In the genomic region with DNA sequence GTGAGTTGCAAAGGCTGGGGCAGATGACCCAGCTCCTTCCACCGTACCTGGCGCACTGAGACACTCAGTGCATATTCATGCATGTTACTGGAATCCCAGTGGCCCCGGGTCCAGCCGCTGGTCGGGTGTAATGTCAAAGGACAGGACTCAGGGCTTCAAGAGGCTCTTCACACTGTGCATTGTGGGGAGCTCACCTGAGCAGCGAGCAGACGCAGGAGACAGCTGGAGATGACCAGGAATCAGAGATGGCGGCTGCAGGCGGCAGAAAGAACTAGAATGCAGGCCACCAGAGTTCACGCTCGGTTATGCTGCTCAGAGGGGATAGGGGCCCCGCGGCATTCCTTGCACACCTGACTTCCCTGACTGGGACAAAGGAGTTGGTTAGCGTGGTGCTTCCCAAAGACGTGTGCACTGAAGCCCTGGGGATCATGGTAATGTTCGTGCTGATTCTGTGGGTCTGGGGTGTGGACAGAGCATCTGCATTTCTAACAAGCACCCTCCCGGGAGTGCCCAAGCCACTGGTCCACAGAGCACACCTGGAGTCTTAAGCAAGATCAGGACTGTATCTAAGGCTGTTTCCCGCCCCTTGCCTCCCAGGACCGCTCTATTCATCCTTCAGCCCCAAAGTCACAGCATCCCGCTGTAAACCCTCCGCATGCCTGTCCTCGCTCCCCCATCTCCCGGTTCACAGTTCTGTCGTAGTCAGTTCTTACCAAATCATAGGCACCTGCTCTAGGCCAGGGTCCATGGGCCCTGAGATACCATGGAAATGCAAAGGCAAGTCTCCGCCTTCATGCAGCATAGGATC, we compare ENCODE assay signal across 15 cellular contexts.
A peak's percentile ranks its signal among the peaks of the same experiment; 100 is the strongest.
DNase-seq lines count a peak whose midpoint lies in the region; ATAC-seq, FAIRE-seq and TF ChIP-seq lines count a peak whose summit lies in the region.
"Had no signal": no experiment of that assay in that cellular context is flagged by ENCODE, and none has a peak within 500 bp of the region (broad histone marks: within the 10 kb centered on the region; RNA-seq: fewer than 3 reads in every experiment).

No MANE protein-coding gene starts in this region.

- no peak overlapping the region for H3K23ac ChIP-seq in trophoblast cell (ENCODE audit: low read length)

- H3K4me2 ChIP-seq in trophoblast cell (ENCODE audit: low read length) = no peak overlapping the region
- no peak overlapping the region for H3K4me2 ChIP-seq in Karpas-422 (ENCODE audit: low read depth, low read length, poor library complexity, severe bottlenecking)

- peak overlapping the region; percentile 97 to 100 (median 98) for H3K27ac Mint-ChIP-seq in CD14-positive monocyte
- H3K27ac Mint-ChIP-seq in CD8-positive, alpha-beta memory T cell = peak overlapping the region in 5 of 8 donors; percentile 51 to 80 (median 68)

- no peaks in the 10 kb centered on the region for H3K79me2 ChIP-seq in trophoblast cell (ENCODE audit: control insufficient read depth, insufficient read depth, low read length, poor library complexity)
- no peaks in the 10 kb centered on the region; the same call in 1 of the 2 replicates for H3K79me2 ChIP-seq in Karpas-422 (ENCODE audit: low read length)

- CTCF ChIA-PET in CD8-positive, alpha-beta memory T cell (lab: Charles Lee) = interaction anchor here (0.8 to 1.9 kb wide), 2 partner anchors 20 to 157 kb away, joined by 4 to 6 read pairs; no protein-coding TSS in a partner anchor

- H2AK5ac ChIP-seq in trophoblast cell (ENCODE audit: low read length) = no peak overlapping the region

- H3K4me3 Mint-ChIP-seq in CD14-positive monocyte = peak overlapping the region in 1 of 2 donors; percentile 41
- H3K4me3 Mint-ChIP-seq in CD8-positive, alpha-beta memory T cell = no peak overlapping the region

- H3K27me3 ChIP-seq in CD8-positive, alpha-beta memory T cell (ENCODE audit: insufficient read depth, low read length, poor library complexity, severe bottlenecking) = no peaks in the 10 kb centered on the region
- H3K27me3 ChIP-seq in trophoblast cell (ENCODE audit: insufficient read depth, low read length) (no peaks in the 10 kb centered on the region), Karpas-422 (ENCODE audit: low read length) (no peaks in the 10 kb centered on the region)
- H3K27me3 ChIP-seq: SJSA1 had no signal

- no peak overlapping the region for H3K27ac ChIP-seq in CD8-positive, alpha-beta memory T cell (ENCODE audit: low read depth, low read length)
- H3K27ac ChIP-seq in kidney (ENCODE audit: low read depth in 2 of 2, low read length in 2 of 2) (no peak overlapping the region), trophoblast cell (ENCODE audit: low read depth, low read length) (no peak overlapping the region), Karpas-422 (ENCODE audit: low read length) (no peak overlapping the region)
- H3K27ac ChIP-seq: GM23248, SJSA1 had no signal

- H3K9ac ChIP-seq in kidney (ENCODE audit: low read length in 2 of 2) (no peak overlapping the region), trophoblast cell (ENCODE audit: low read length) (no peak overlapping the region), Karpas-422 (ENCODE audit: low read length) (no peak overlapping the region)
- H3K9ac ChIP-seq: GM23248 had no signal

- peaks cover 34% of the 10 kb centered on the region for H3K4me1 ChIP-seq in CD8-positive, alpha-beta memory T cell (ENCODE audit: insufficient read depth, low read length)
- H3K4me1 ChIP-seq in kidney (ENCODE audit: control insufficient read depth in 1 of 2, insufficient read depth in 1 of 2, low read depth in 1 of 2, low read length in 2 of 2) (no peaks in the 10 kb centered on the region), trophoblast cell (ENCODE audit: control insufficient read depth in 1 of 2, insufficient read depth in 2 of 2, low read length in 2 of 2) (peaks cover 0 to 6% of the 10 kb centered on the region in 2 experiments), Karpas-422 (ENCODE audit: low read length) (peaks cover 31% of the 10 kb centered on the region)
- H3K4me1 ChIP-seq: SJSA1 had no signal

- H2BK120ac ChIP-seq in trophoblast cell (ENCODE audit: insufficient read depth, low read length, poor library complexity) = no peak overlapping the region

- H3K36me3 ChIP-seq in CD8-positive, alpha-beta memory T cell (ENCODE audit: insufficient read depth, low read length) = peaks cover 41% of the 10 kb centered on the region
- H3K36me3 ChIP-seq in kidney (ENCODE audit: control insufficient read depth in 1 of 2, insufficient read depth in 2 of 2, low read length in 2 of 2) (no peaks in the 10 kb centered on the region), trophoblast cell (ENCODE audit: control insufficient read depth in 1 of 2, insufficient read depth in 2 of 2, low read length in 2 of 2) (peaks cover 23 to 26% of the 10 kb centered on the region in 2 experiments), Karpas-422 (ENCODE audit: insufficient read depth, low read length) (peaks cover 12% of the 10 kb centered on the region; the same call in 1 of the 2 replicates)
- H3K36me3 ChIP-seq: SJSA1 had no signal

- WGBS in trophoblast cell (ENCODE audit: extremely low coverage, insufficient coverage, insufficient read length) = no CpG with 5 or more reads among the region's 25 CpGs

- FAIRE-seq in kidney (lab: Jason Lieb, UNC) = no peak

- H3K79me1 ChIP-seq in trophoblast cell (ENCODE audit: low read length) = no peaks in the 10 kb centered on the region

- H2AFZ ChIP-seq in trophoblast cell (ENCODE audit: insufficient read depth, low read length, poor library complexity) = no peak overlapping the region
- H2AFZ ChIP-seq in Karpas-422 (ENCODE audit: low read length) = no peak overlapping the region
- H2AFZ ChIP-seq: GM23248 had no signal

- no peaks in the 10 kb centered on the region for H3K9me2 ChIP-seq in Karpas-422 (replicated peaks; ENCODE audit: insufficient read depth, low read length)

- DNase-seq in CD14-positive monocyte (ENCODE audit: low spot score) (no peak), kidney (peak; percentile 39), trophoblast cell (peak; percentile 93 to 95), Karpas-422 (no peak), NCI-H82 (lab: John Stamatoyannopoulos, UW) (no peak)
- DNase-seq in CD8-positive, alpha-beta memory T cell = no peak
- DNase-seq: ACHN, AML-193, DMS79 treated with DMSO at 0.1 percent for 48 hours, GM23248, NCI-H1105 treated with DMSO at 0.1 percent for 48 hours, NCI-H187 treated with DMSO at 0.1 percent for 48 hours, PC-3 had no signal

- H4K91ac ChIP-seq in trophoblast cell (ENCODE audit: low read depth, low read length) = no peak overlapping the region

- H4K12ac ChIP-seq in trophoblast cell (ENCODE audit: low read depth, low read length) = no peak overlapping the region

- H3K14ac ChIP-seq in trophoblast cell (ENCODE audit: low read length) = no peak overlapping the region

- H3K18ac ChIP-seq in trophoblast cell (ENCODE audit: low read length) = no peak overlapping the region

- no peak overlapping the region for H4K8ac ChIP-seq in trophoblast cell (ENCODE audit: low read depth, low read length)

- intact Hi-C loops in CD14-positive monocyte (cut with micrococcal nuclease) = no loop called here
- intact Hi-C loops in kidney (cut with DNase I) = no loop called here

- H3K9me3 ChIP-seq in CD8-positive, alpha-beta memory T cell (ENCODE audit: low read length) = no peaks in the 10 kb centered on the region
- H3K9me3 ChIP-seq in kidney (ENCODE audit: control insufficient read depth in 1 of 2, low read length in 2 of 2) = no peaks in the 10 kb centered on the region
- peaks cover 7% of the 10 kb centered on the region for H3K9me3 ChIP-seq in trophoblast cell (ENCODE audit: insufficient read depth, low read depth, low read length)
- H3K9me3 ChIP-seq in Karpas-422 (ENCODE audit: low read length) = no peaks in the 10 kb centered on the region
- H3K9me3 ChIP-seq: SJSA1 had no signal

- H3K4me3 ChIP-seq in CD8-positive, alpha-beta memory T cell (ENCODE audit: low read length) = no peak overlapping the region
- H3K4me3 ChIP-seq in kidney (ENCODE audit: low read length in 2 of 2) = no peak overlapping the region
- no peak overlapping the region for H3K4me3 ChIP-seq in trophoblast cell (ENCODE audit: low read depth, low read length)
- no peak overlapping the region for H3K4me3 ChIP-seq in Karpas-422 (ENCODE audit: low read length)
- H3K4me3 ChIP-seq: GM23248, SJSA1 had no signal

- peaks cover 95% of the 10 kb centered on the region for H3K4me1 Mint-ChIP-seq in CD14-positive monocyte
- peaks cover 54 to 72% (median 71%) of the 10 kb centered on the region in 3 donors for H3K4me1 Mint-ChIP-seq in CD8-positive, alpha-beta memory T cell

- POLR2A ChIA-PET in CD8-positive, alpha-beta memory T cell (lab: Charles Lee) = no interaction called here

- H2BK5ac ChIP-seq in trophoblast cell (ENCODE audit: low read depth, low read length, poor library complexity) = no peak overlapping the region

- peaks cover 0 to 1% (median 0%) of the 10 kb centered on the region in 7 donors for H3K9me3 Mint-ChIP-seq in CD14-positive monocyte
- no peaks in the 10 kb centered on the region for H3K9me3 Mint-ChIP-seq in CD8-positive, alpha-beta memory T cell

- no peak for ATAC-seq in GM21723 (IDR thresholded peaks at IDR 0.05; ENCODE audit: unreplicated experiment)
- ATAC-seq: PC-3 had no signal

- no peak overlapping the region for H3K4ac ChIP-seq in trophoblast cell (ENCODE audit: low read depth, low read length)

- no peak overlapping the region for H2BK12ac ChIP-seq in trophoblast cell (ENCODE audit: low read length)

- H3K27me3 Mint-ChIP-seq in CD14-positive monocyte (ENCODE audit: low read depth in 3 of 3) = peaks cover 0 to 12% (median 0%) of the 10 kb centered on the region in 3 donors
- no peaks in the 10 kb centered on the region for H3K27me3 Mint-ChIP-seq in CD8-positive, alpha-beta memory T cell

- peaks cover 92 to 96% of the 10 kb centered on the region in 2 donors for H3K36me3 Mint-ChIP-seq in CD14-positive monocyte
- H3K36me3 Mint-ChIP-seq in CD8-positive, alpha-beta memory T cell = peaks cover 3 to 87% (median 23%) of the 10 kb centered on the region in 3 donors

- H4K20me1 ChIP-seq in Karpas-422 (ENCODE audit: insufficient read depth, low read depth, low read length) = no peaks in the 10 kb centered on the region

- TF ChIP-seq CTCF in CD14-positive monocyte (IDR thresholded peaks at IDR 0.05) = no peak
- TF ChIP-seq CTCF in kidney (IDR thresholded peaks at IDR 0.05; ENCODE audit: borderline replicate concordance, extremely low read depth, insufficient read depth) = no peak

Comparison
In these comparisons a context has a peak if more than half of its experiments do, and no peak if none do; other contexts are left out.
1. DNase-seq: peak in kidney (single experiment) and trophoblast cell (2 of 2); none in CD14-positive monocyte (single experiment), CD8-positive, alpha-beta memory T cell (0 of 5), Karpas-422 (single experiment) and NCI-H82 (single experiment).